Comparison of ENCODE assay signal across 12 cellular contexts in genomic region chr2:65662654-65663432, GRCh38.
A peak's percentile ranks its signal among the peaks of the same experiment; 100 is the strongest.
DNase-seq lines count a peak whose midpoint lies in the region; ATAC-seq and TF ChIP-seq lines count a peak whose summit lies in the region.
"Had no signal": no experiment of that assay in that cellular context is flagged by ENCODE, and none has a peak within 500 bp of the region (broad histone marks: within the 10 kb centered on the region; RNA-seq: fewer than 3 reads in every experiment).

No MANE protein-coding gene starts in this region.

- no peak for TF ChIP-seq EP300 in esophagus muscularis mucosa (IDR thresholded peaks at IDR 0.05)

- peaks cover 6 to 18% (median 14%) of the 10 kb centered on the region in 11 experiments; a peak in 18 of 22 replicates for H3K9me3 ChIP-seq in BLaER1 treated with 17β-estradiol and CSF1 and Interleukin-3, amounts not matched to agents 10 nM and 100 nM (replicated peaks in 1 of 11)
- H3K9me3 ChIP-seq in esophagus muscularis mucosa (no peaks in the 10 kb centered on the region), psoas muscle (no peaks in the 10 kb centered on the region), thyroid gland (no peaks in the 10 kb centered on the region)

- WGBS in esophagus muscularis mucosa = 54% methylated on average over 17 of the region's 17 CpGs
- WGBS in psoas muscle, 3 donors = 47 to 52% (median 49%) methylated on average over 17 of the region's 17 CpGs
- 78 to 82% methylated on average over 17 of the region's 17 CpGs for WGBS in thyroid gland, 2 donors

- H3K4me2 ChIP-seq in BLaER1 treated with 17β-estradiol and CSF1 and Interleukin-3, amounts not matched to agents 10 nM and 100 nM = peak overlapping the region; percentile 60 to 80 (median 74)

- no peaks in the 10 kb centered on the region for H3K27me3 ChIP-seq in BLaER1 treated with 17β-estradiol and CSF1 and Interleukin-3, amounts not matched to agents 10 nM and 100 nM
- H3K27me3 ChIP-seq in esophagus muscularis mucosa (no peaks in the 10 kb centered on the region), psoas muscle (ENCODE audit: insufficient read depth in 3 of 3, low read length in 2 of 3) (peaks cover 0 to 6% (median 2%) of the 10 kb centered on the region in 3 donors), thyroid gland (no peaks in the 10 kb centered on the region)

- H3K9ac ChIP-seq in BLaER1 treated with 17β-estradiol and CSF1 and Interleukin-3, amounts not matched to agents 10 nM and 100 nM = peak overlapping the region in 3 of 11 experiments; percentile 3 to 16 (median 9); a peak in 2 of 22 replicates
- H3K9ac ChIP-seq: parathyroid adenoma had no signal

- H3K27ac Mint-ChIP-seq in activated naive CD4-positive, alpha-beta T cell treated with anti-CD3 and anti-CD28 coated beads, Interleukin-2, amount 10 ng/mL, durations not matched to agents 7 days and 5 days = no peak overlapping the region
- H3K27ac Mint-ChIP-seq: activated T-helper 17 cell treated with anti-CD3 and anti-CD28 coated beads, Interleukin-2, amount 50 U/mL, for 72 hours had no signal

- ATAC-seq in psoas muscle (peak in 1 of 4 donors; percentile 70), GM18502 (IDR thresholded peaks at IDR 0.05; ENCODE audit: poor library complexity, unreplicated experiment) (no peak)
- ATAC-seq: activated T-helper 17 cell treated with anti-CD3 and anti-CD28 coated beads, Interleukin-2, amount 50 U/mL, for 72 hours had no signal

- peak overlapping the region in 8 of 10 experiments; percentile 1 to 52 (median 32); a peak in 8 of 20 replicates for H3K4me3 ChIP-seq in BLaER1 treated with 17β-estradiol and CSF1 and Interleukin-3, amounts not matched to agents 10 nM and 100 nM
- peak overlapping the region in 3 of 4 donors; percentile 8 to 27 (median 16) for H3K4me3 ChIP-seq in esophagus muscularis mucosa
- H3K4me3 ChIP-seq in psoas muscle = peak overlapping the region; percentile 30
- H3K4me3 ChIP-seq in thyroid gland (replicated peaks in 1 of 3) = no peak overlapping the region

- no peaks in the 10 kb centered on the region for H4K20me1 ChIP-seq in BLaER1 treated with 17β-estradiol and CSF1 and Interleukin-3, amounts not matched to agents 10 nM and 100 nM

- H3K4me1 Mint-ChIP-seq in activated naive CD4-positive, alpha-beta T cell treated with anti-CD3 and anti-CD28 coated beads, Interleukin-2, amount 10 ng/mL, durations not matched to agents 7 days and 5 days = no peaks in the 10 kb centered on the region
- H3K4me1 Mint-ChIP-seq: activated T-helper 17 cell treated with anti-CD3 and anti-CD28 coated beads, Interleukin-2, amount 50 U/mL, for 72 hours had no signal

- no peaks in the 10 kb centered on the region for H3K36me3 Mint-ChIP-seq in activated naive CD4-positive, alpha-beta T cell treated with anti-CD3 and anti-CD28 coated beads, Interleukin-2, amount 10 ng/mL, durations not matched to agents 7 days and 5 days

- TF ChIP-seq POLR2A in esophagus muscularis mucosa (IDR thresholded peaks at IDR 0.05; ENCODE audit: low read depth) = no peak
- no peak for TF ChIP-seq POLR2A in thyroid gland (IDR thresholded peaks at IDR 0.05)

- H3K27ac ChIP-seq in BLaER1 treated with 17β-estradiol and CSF1 and Interleukin-3, amounts not matched to agents 10 nM and 100 nM = no peak overlapping the region
- H3K27ac ChIP-seq in esophagus muscularis mucosa (replicated peaks in 1 of 4) (no peak overlapping the region), psoas muscle (no peak overlapping the region), thyroid gland (no peak overlapping the region)
- H3K27ac ChIP-seq: parathyroid adenoma had no signal

- H3K4me1 ChIP-seq in BLaER1 treated with 17β-estradiol and CSF1 and Interleukin-3, amounts not matched to agents 10 nM and 100 nM = peaks cover 15 to 41% (median 26%) of the 10 kb centered on the region in 10 experiments
- peaks cover 0 to 12% (median 9%) of the 10 kb centered on the region in 4 donors for H3K4me1 ChIP-seq in esophagus muscularis mucosa
- H3K4me1 ChIP-seq in psoas muscle = peaks cover 3% of the 10 kb centered on the region
- no peaks in the 10 kb centered on the region for H3K4me1 ChIP-seq in thyroid gland
- H3K4me1 ChIP-seq: parathyroid adenoma had no signal

- H3K27me3 Mint-ChIP-seq in activated naive CD4-positive, alpha-beta T cell treated with anti-CD3 and anti-CD28 coated beads, Interleukin-2, amount 10 ng/mL, durations not matched to agents 7 days and 5 days = peaks cover 13% of the 10 kb centered on the region

- no peaks in the 10 kb centered on the region for H3K36me3 ChIP-seq in BLaER1 treated with 17β-estradiol and CSF1 and Interleukin-3, amounts not matched to agents 10 nM and 100 nM
- H3K36me3 ChIP-seq in esophagus muscularis mucosa = no peaks in the 10 kb centered on the region
- no peaks in the 10 kb centered on the region for H3K36me3 ChIP-seq in psoas muscle (ENCODE audit: insufficient read depth in 1 of 2, low read depth in 1 of 2)
- H3K36me3 ChIP-seq in thyroid gland = no peaks in the 10 kb centered on the region

- TF ChIP-seq CTCF in esophagus muscularis mucosa (IDR thresholded peaks at IDR 0.05) (no peak), psoas muscle (IDR thresholded peaks at IDR 0.05) (no peak), thyroid gland (IDR thresholded peaks at IDR 0.05) (no peak)

- H3K4me3 Mint-ChIP-seq in activated naive CD4-positive, alpha-beta T cell treated with anti-CD3 and anti-CD28 coated beads, Interleukin-2, amount 10 ng/mL, durations not matched to agents 7 days and 5 days = no peak overlapping the region
- H3K4me3 Mint-ChIP-seq: activated T-helper 17 cell treated with anti-CD3 and anti-CD28 coated beads, Interleukin-2, amount 50 U/mL, for 72 hours had no signal

- DNase-seq in RPMI7951 (ENCODE audit: low read depth) (peak; percentile 70), esophagus muscularis mucosa (ENCODE audit: extremely low spot score) (no peak), psoas muscle (no peak), SHP77 (lab: John Stamatoyannopoulos, UW) (no peak), thyroid gland (no peak)
- no peak for DNase-seq in activated naive CD4-positive, alpha-beta T cell treated with anti-CD3 and anti-CD28 coated beads, Interleukin-2, amount 10 ng/mL, durations not matched to agents 7 days and 5 days
- DNase-seq: Kasumi-1, T-helper 9 cell had no signal

- CTCF ChIA-PET in activated naive CD4-positive, alpha-beta T cell treated with anti-CD3 and anti-CD28 coated beads, Interleukin-2, amount 10 ng/mL, durations not matched to agents 7 days and 5 days (lab: Charles Lee) = no interaction called here

- intact Hi-C loops in esophagus muscularis mucosa (cut with DNase I) = no loop called here
- intact Hi-C loops in psoas muscle (cut with DNase I) = no loop called here
- intact Hi-C loops in thyroid gland (cut with DNase I) = no loop called here

- no peaks in the 10 kb centered on the region for H3K9me3 Mint-ChIP-seq in activated naive CD4-positive, alpha-beta T cell treated with anti-CD3 and anti-CD28 coated beads, Interleukin-2, amount 10 ng/mL, durations not matched to agents 7 days and 5 days
- H3K9me3 Mint-ChIP-seq: activated T-helper 17 cell treated with anti-CD3 and anti-CD28 coated beads, Interleukin-2, amount 50 U/mL, for 72 hours had no signal

Comparison
In these comparisons a context has a peak if more than half of its experiments do, and no peak if none do; other contexts are left out.
1. H3K4me3 ChIP-seq: peak in BLaER1 treated with 17β-estradiol and CSF1 and Interleukin-3, amounts not matched to agents 10 nM and 100 nM (8 of 10), esophagus muscularis mucosa (3 of 4) and psoas muscle (single experiment); none in thyroid gland (0 of 3).